9 cellular contexts compared by ENCODE assay signal in genomic region chr3:112333386-112334334, GRCh38. TPM values are rescaled to one million over a fixed set of nuclear protein-coding genes. Genes with fewer than 3 reads are reported as not detected.
DNase-seq lines count a peak whose midpoint lies in the region; ATAC-seq, FAIRE-seq and TF ChIP-seq lines count a peak whose summit lies in the region.
"Had no signal": no experiment of that assay in that cellular context is flagged by ENCODE, and none has a peak within 500 bp of the region (broad histone marks: within the 10 kb centered on the region; RNA-seq: fewer than 3 reads in every experiment).

No MANE protein-coding gene starts in this region.

- CTCF ChIA-PET in GM12878 (lab: Yijun Ruan, JAX) = interaction anchor here (0.8 to 3.9 kb wide), 33 partner anchors 11 to 228 kb away, joined by 3 to 33 read pairs (median 7); partner anchors contain the start of genes ATG3, SLC35A5 and SLC9C1

- peak overlapping the region; percentile 82 for H2AFZ ChIP-seq in GM12878 (ENCODE audit: control insufficient read depth, low read depth, low read length)

- H4K20me1 ChIP-seq in GM12878 (ENCODE audit: control insufficient read depth, insufficient read depth) = no peaks in the 10 kb centered on the region

- TF ChIP-seq EP300 in GM12878 (IDR thresholded peaks at IDR 0.05; ENCODE audit: borderline replicate concordance in 1 of 2, control insufficient read depth in 1 of 2, low read depth in 2 of 2, low read length in 2 of 2) = no peak

- peaks cover 0 to 7% of the 10 kb centered on the region in 2 experiments; a peak in 1 of 4 replicates for H3K36me3 ChIP-seq in GM12878 (ENCODE audit: control insufficient read depth in 2 of 2, insufficient read depth in 2 of 2, low read length in 1 of 2)

- H3K4me2 ChIP-seq in GM12878 (ENCODE audit: control insufficient read depth, insufficient read depth) = peak overlapping the region; percentile 91

- ATAC-seq in GM21825 (IDR thresholded peaks at IDR 0.05; ENCODE audit: unreplicated experiment) (peak; percentile 46), GM12878 (peak; percentile 69), GM21367 (IDR thresholded peaks at IDR 0.05; ENCODE audit: unreplicated experiment) (no peak)
- ATAC-seq: K562 had no signal

- peak overlapping the region; percentile 70 for H3K9ac ChIP-seq in GM12878 (ENCODE audit: control insufficient read depth, insufficient read depth, low read length)

- no peaks in the 10 kb centered on the region for H3K4me1 ChIP-seq in GM12878 (ENCODE audit: control insufficient read depth, insufficient read depth, low read length)

- H3K4me3 ChIP-seq in GM12878 (peak overlapping the region; percentile 96), iPS-11a (ENCODE audit: low read depth, low read length) (peak overlapping the region; percentile 70)
- H3K4me3 ChIP-seq: K562 had no signal

- H3K27me3 ChIP-seq in GM12878 (replicated peaks in 1 of 2; ENCODE audit: control insufficient read depth in 2 of 2, insufficient read depth in 2 of 2, low read length in 1 of 2) = no peaks in the 10 kb centered on the region

- peak overlapping the region; percentile 74 for H3K27ac ChIP-seq in GM12878 (ENCODE audit: control insufficient read depth, insufficient read depth)

- SMC1A ChIA-PET in GM12878 (lab: Charles Lee; ENCODE audit: uncharacterized antibody, unreplicated experiment) = interaction anchor here (0.6 to 7.6 kb wide), 57 partner anchors 7 to 232 kb away, joined by 3 to 99 read pairs (median 5); partner anchors contain the start of genes BTLA, GCSAM and SLC9C1

- FAIRE-seq in D721Med (lab: Jason Lieb, UNC) (peak; percentile 6), GM12878 (lab: Jason Lieb, UNC) (no peak)
- FAIRE-seq: K562 had no signal

- H3K9me3 ChIP-seq in GM12878 (replicated peaks; ENCODE audit: control insufficient read depth, insufficient read depth, low read length) = no peaks in the 10 kb centered on the region

- intact Hi-C loops in GM12878 (cut with micrococcal nuclease; ENCODE audit: unreplicated experiment) = loop anchor here (2.0 kb wide), 2 partner anchors 73 to 127 kb away; no protein-coding TSS in a partner anchor

- TF ChIP-seq RAD21 in GM12878 (IDR thresholded peaks at IDR 0.05; ENCODE audit: insufficient read depth, low read depth, low read length) = no peak

- RAD21 ChIA-PET in GM12878 (lab: Charles Lee; ENCODE audit: unreplicated experiment) = interaction anchor here (0.6 to 5.7 kb wide), 44 partner anchors 9 to 685 kb away, joined by 3 to 77 read pairs (median 6); partner anchors contain the start of genes ATG3, BTLA, GCSAM and SLC35A5

- peaks cover 61% of the 10 kb centered on the region for H3K79me2 ChIP-seq in GM12878 (ENCODE audit: control insufficient read depth, insufficient read depth, low read length)

- BruUV-seq in GM12878 (replicated peaks; lab: Mats Ljungman, UMichigan) = no TSS peak

- 12% methylated on average over 22 of the region's 22 CpGs for WGBS in GM12878 (ENCODE audit: insufficient coverage, insufficient replicate concordance, low lambda C conversion rate, missing lambda C conversion rate)

- POLR2A ChIA-PET in GM12878 (lab: Charles Lee) = interaction anchor here (0.6 to 4.6 kb wide), 31 partner anchors 11 to 559 kb away, joined by 3 to 33 read pairs (median 4); partner anchors contain the start of genes ATG3, BTLA, SLC35A5 and SLC9C1

- no peak for DNase-seq in D721Med (ENCODE audit: insufficient read length, low spot score)
- peak; percentile 52 for DNase-seq in NCI-H2171 (lab: John Stamatoyannopoulos, UW)
- no peak for DNase-seq in GM12878 (ENCODE audit: low read depth, low spot score)
- peak; percentile 93 for DNase-seq in retina
- no peak for DNase-seq in HuH-7.5 (ENCODE audit: low spot score)

- TF ChIP-seq CTCF in D721Med (IDR thresholded peaks at IDR 0.05; ENCODE audit: insufficient read depth, missing control alignments) = no peak
- no peak for TF ChIP-seq CTCF in GM12878 (IDR thresholded peaks at IDR 0.05 in 2 of 3, conservative IDR thresholded peaks at IDR 0.05 in 1 of 3; ENCODE audit: control insufficient read depth in 2 of 3, extremely low read depth in 1 of 3, insufficient read depth in 1 of 3, low read depth in 3 of 3, low read length in 3 of 3)

- in situ Hi-C loops in GM12878 (cut with MboI) = no loop called here

- no peak for TF ChIP-seq POLR2A in GM12878 (IDR thresholded peaks at IDR 0.05; ENCODE audit: low read depth, low read length)

TF ChIP-seq in GM12878, 131 proteins besides CTCF, POLR2A, EP300 and RAD21:
- TF ChIP-seq HDGF (IDR thresholded peaks at IDR 0.05) (no peak), BRCA1 (IDR thresholded peaks at IDR 0.05; ENCODE audit: low read depth, low read length) (no peak), MXI1 (IDR thresholded peaks at IDR 0.05; ENCODE audit: low read depth, low read length) (0 out of 2 replicates have a peak, but pooled peaks have one; percentile 22), NFIC (IDR thresholded peaks at IDR 0.05; ENCODE audit: low read depth, low read length) (0 out of 2 replicates have a peak, but pooled peaks have one; percentile 24), IKZF1 (conservative IDR thresholded peaks at IDR 0.05) (0 out of 2 replicates have a peak, but pooled peaks have one; percentile 49), POLR2AphosphoS2 (IDR thresholded peaks at IDR 0.05; ENCODE audit: low read depth, low read length) (peak; percentile 6; the same call in 1 of the 2 replicates), GATAD2B (conservative IDR thresholded peaks at IDR 0.05; ENCODE audit: low read depth) (0 out of 2 replicates have a peak, but pooled peaks have one; percentile 2), EED (IDR thresholded peaks at IDR 0.05; ENCODE audit: low read depth) (0 out of 2 replicates have a peak, but pooled peaks have one; percentile 3), TAF1 (IDR thresholded peaks at IDR 0.05; ENCODE audit: borderline replicate concordance, low read depth, low read length) (0 out of 2 replicates have a peak, but pooled peaks have one; percentile 7), RUNX3 (IDR thresholded peaks at IDR 0.05; ENCODE audit: low read length) (0 out of 2 replicates have a peak, but pooled peaks have one; percentile 11), PML (IDR thresholded peaks at IDR 0.05; ENCODE audit: low read length) (0 out of 2 replicates have a peak, but pooled peaks have one; percentile 58), YY1 (IDR thresholded peaks at IDR 0.05; ENCODE audit: low read depth, low read length) (0 out of 2 replicates have a peak, but pooled peaks have one; percentile 53)
- TF ChIP-seq, protein P1, sequence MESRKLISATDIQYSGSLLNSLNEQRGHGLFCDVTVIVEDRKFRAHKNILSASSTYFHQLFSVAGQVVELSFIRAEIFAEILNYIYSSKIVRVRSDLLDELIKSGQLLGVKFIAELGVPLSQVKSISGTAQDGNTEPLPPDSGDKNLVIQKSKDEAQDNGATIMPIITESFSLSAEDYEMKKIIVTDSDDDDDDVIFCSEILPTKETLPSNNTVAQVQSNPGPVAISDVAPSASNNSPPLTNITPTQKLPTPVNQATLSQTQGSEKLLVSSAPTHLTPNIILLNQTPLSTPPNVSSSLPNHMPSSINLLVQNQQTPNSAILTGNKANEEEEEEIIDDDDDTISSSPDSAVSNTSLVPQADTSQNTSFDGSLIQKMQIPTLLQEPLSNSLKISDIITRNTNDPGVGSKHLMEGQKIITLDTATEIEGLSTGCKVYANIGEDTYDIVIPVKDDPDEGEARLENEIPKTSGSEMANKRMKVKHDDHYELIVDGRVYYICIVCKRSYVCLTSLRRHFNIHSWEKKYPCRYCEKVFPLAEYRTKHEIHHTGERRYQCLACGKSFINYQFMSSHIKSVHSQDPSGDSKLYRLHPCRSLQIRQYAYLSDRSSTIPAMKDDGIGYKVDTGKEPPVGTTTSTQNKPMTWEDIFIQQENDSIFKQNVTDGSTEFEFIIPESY (IDR thresholded peaks at IDR 0.05) = no peak

RNA-seq across cellular contexts. Expression of gene CD200, which starts 0.7 kb away (rescaled TPM):
- total RNA-seq in GM12878 (2013; cell fraction: nucleolus; rRNA removed) = 63.1 and 64.4 TPM in 2 replicates
- total RNA-seq in GM12878 (2014; rRNA removed) = 21.2 and 24.3 TPM in 2 replicates
- 28.0 and 29.5 TPM in 2 replicates for total RNA-seq in GM12878 (2014; rRNA removed; fragmentation: Illumina TruSeq; extraction: Trizol)
- total RNA-seq in GM12878 (2021) = 27.8 and 29.2 TPM in 2 replicates
- 9.9 TPM for polyA plus RNA-seq in GM12878 (2011; ENCODE audit: low read depth)
- 84.3 and 97.3 TPM in 2 replicates for polyA plus RNA-seq in GM12878 (2011; rRNA removed)
- polyA plus RNA-seq in GM12878 (2011; cell fraction: cytosol; rRNA removed) = 56.1 and 67.4 TPM in 2 replicates
- 48.3 and 66.3 TPM in 2 replicates for polyA plus RNA-seq in GM12878 (2011; cell fraction: nucleus; rRNA removed)
- 13.9 and 25.9 TPM in 2 replicates for polyA plus RNA-seq in GM12878 (2012)
- 51.2 and 65.2 TPM in 2 replicates for polyA plus RNA-seq in GM12878 (2014; fragmentation: Illumina TruSeq; extraction: Trizol)
- 10 to 100 TPM; 39.8 to 44.0 TPM for polyA plus RNA-seq in GM12878 (2014; fragmentation: Nextera tagmentation; extraction: Ambion mirVana)
- 25.1 and 31.8 TPM in 2 replicates for polyA plus RNA-seq in GM12878 (2014; rRNA removed)
- polyA plus RNA-seq in GM12878 (2016; fragmentation: Nextera tagmentation; extraction: Ambion mirVana) = 10 to 100 TPM; 31.0 to 34.5 TPM
- polyA minus RNA-seq in GM12878 (2011; rRNA and poly(A)+ RNA removed) = 60.8 and 70.1 TPM in 2 replicates
- 17.0 and 17.4 TPM in 2 replicates for polyA minus RNA-seq in GM12878 (2011; cell fraction: cytosol; rRNA and poly(A)+ RNA removed)
- 26.0 and 37.7 TPM in 2 replicates for polyA minus RNA-seq in GM12878 (2011; cell fraction: nucleus; rRNA and poly(A)+ RNA removed)
- polyA plus RNA-seq: K562 had no signal

RNA-seq across cellular contexts. Expression of gene SLC9C1, which starts 39.6 kb away (rescaled TPM):
- 3.6 and 5.6 TPM in 2 replicates for total RNA-seq in GM12878 (2013; cell fraction: nucleolus; rRNA removed)
- total RNA-seq in GM12878 (2014; rRNA removed) = not detected in 2 replicates
- not detected in 2 replicates for total RNA-seq in GM12878 (2014; rRNA removed; fragmentation: Illumina TruSeq; extraction: Trizol)
- not detected in 2 replicates for total RNA-seq in GM12878 (2021)
- polyA plus RNA-seq in GM12878 (2011; ENCODE audit: low read depth) = not detected
- polyA plus RNA-seq in GM12878 (2011; rRNA removed) = 0.23 TPM in 1 of 2 replicates, not detected in the other
- polyA plus RNA-seq in GM12878 (2011; cell fraction: cytosol; rRNA removed) = not detected in 2 replicates
- polyA plus RNA-seq in GM12878 (2011; cell fraction: nucleus; rRNA removed) = not detected in 2 replicates
- polyA plus RNA-seq in GM12878 (2012) = 0.07 TPM in 1 of 2 replicates, not detected in the other
- polyA plus RNA-seq in GM12878 (2014; fragmentation: Illumina TruSeq; extraction: Trizol) = not detected in 2 replicates
- not detected for polyA plus RNA-seq in GM12878 (2014; fragmentation: Nextera tagmentation; extraction: Ambion mirVana)
- not detected in 2 replicates for polyA plus RNA-seq in GM12878 (2014; rRNA removed)
- not detected for polyA plus RNA-seq in GM12878 (2016; fragmentation: Nextera tagmentation; extraction: Ambion mirVana)
- polyA minus RNA-seq in GM12878 (2011; rRNA and poly(A)+ RNA removed) = not detected in 2 replicates
- polyA minus RNA-seq in GM12878 (2011; cell fraction: cytosol; rRNA and poly(A)+ RNA removed) = not detected in 2 replicates
- not detected in 2 replicates for polyA minus RNA-seq in GM12878 (2011; cell fraction: nucleus; rRNA and poly(A)+ RNA removed)
- total RNA-seq: K562 had no signal
- polyA plus RNA-seq: K562 had no signal

Comparison
In these comparisons a context has a peak if more than half of its experiments do, and no peak if none do; other contexts are left out.
1. DNase-seq: peak in NCI-H2171 (single experiment) and retina (single experiment); none in D721Med (single experiment), GM12878 (single experiment) and HuH-7.5 (single experiment).